Comparison of ENCODE assay signal across 3 cellular contexts in genomic region chr13:96198038-96198437, GRCh38.
"Had no signal": no experiment of that assay in that cellular context is flagged by ENCODE, and none has a peak within 500 bp of the region (broad histone marks: within the 10 kb centered on the region; RNA-seq: fewer than 3 reads in every experiment).

No MANE protein-coding gene starts in this region.

- ATAC-seq: GM12878 had no signal

- H3K4me3 ChIP-seq: GM12878 had no signal

- DNase-seq: GDM1, GF-D8 had no signal
